18 cellular contexts compared by ENCODE assay signal in the genomic region with DNA sequence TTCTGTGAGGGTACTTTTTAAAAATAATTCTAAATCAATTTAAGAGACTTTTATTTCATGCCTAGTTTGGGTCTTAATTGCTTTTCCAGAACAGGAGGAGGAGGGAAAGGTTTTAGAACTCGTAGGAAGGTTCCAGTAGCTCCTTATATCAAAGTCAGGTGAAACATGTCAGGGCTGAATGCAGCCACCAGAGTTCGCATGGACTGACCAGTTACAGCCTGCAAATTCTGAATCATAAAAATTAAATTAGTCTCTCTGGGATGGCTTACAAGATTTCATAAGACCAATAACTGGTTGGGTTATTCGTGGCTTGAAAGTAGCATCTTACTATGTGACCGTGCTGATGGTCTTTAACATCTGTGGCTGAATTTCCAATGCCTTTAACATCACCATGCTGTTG. TPM values are rescaled to one million over a fixed set of nuclear protein-coding genes. Genes with fewer than 3 reads are reported as not detected.
A peak's percentile ranks its signal among the peaks of the same experiment; 100 is the strongest.
DNase-seq lines count a peak whose midpoint lies in the region; ATAC-seq, FAIRE-seq and TF ChIP-seq lines count a peak whose summit lies in the region.
"Had no signal": no experiment of that assay in that cellular context is flagged by ENCODE, and none has a peak within 500 bp of the region (broad histone marks: within the 10 kb centered on the region; RNA-seq: fewer than 3 reads in every experiment).

No MANE protein-coding gene starts in this region.

- H3K27me3 ChIP-seq in keratinocyte (ENCODE audit: control insufficient read depth, extremely low read depth, insufficient read depth, low read length), result no peaks in the 10 kb centered on the region
- H3K27me3 ChIP-seq in transverse colon, result no peaks in the 10 kb centered on the region
- H3K27me3 ChIP-seq: Peyer's patch had no signal

- H3K4me3 ChIP-seq in keratinocyte (ENCODE audit: control insufficient read depth in 2 of 3, extremely low read depth in 1 of 3, insufficient read depth in 2 of 3, low read depth in 1 of 3, low read length in 3 of 3), result peak overlapping the region in 1 of 3 experiments; percentile 3
- no peak overlapping the region for H3K4me3 ChIP-seq in transverse colon
- H3K4me3 ChIP-seq: Peyer's patch had no signal

- H3K4me1 ChIP-seq in keratinocyte (ENCODE audit: control insufficient read depth, extremely low read depth, insufficient read depth, low read length) (peaks cover 34% of the 10 kb centered on the region), transverse colon (peaks cover 3 to 26% (median 9%) of the 10 kb centered on the region in 4 donors)

- dilution Hi-C loops in keratinocyte (cut with MboI; ENCODE audit: extremely low pct_ligation_motif_present, low sequenced_read_pairs), result no loop called here

- H3K4me2 ChIP-seq in keratinocyte (ENCODE audit: control insufficient read depth, extremely low read depth, insufficient read depth, low read depth, low read length), result peak overlapping the region; percentile 59
- H3K4me2 ChIP-seq: KMS-11 had no signal

- DNase-seq in HFFc6 (peak; percentile 72), dedifferentiated amniotic fluid mesenchymal stem cell (ENCODE audit: extremely low spot score) (peak; percentile 65), keratinocyte (ENCODE audit: low read depth, low spot score) (no peak), transverse colon (no peak), GOT3 (lab: John Stamatoyannopoulos, UW) (no peak), C1 segment of cervical spinal cord (lab: John Stamatoyannopoulos, UW) (no peak)
- no peak for DNase-seq in activated CD8-positive, alpha-beta memory T cell treated with anti-CD3 and anti-CD28 coated beads, Interleukin-2, amount 10 ng/mL, durations not matched to agents 7 days and 5 days
- DNase-seq: activated CD4-positive, CD25-positive, alpha-beta regulatory T cell treated with anti-CD3 and anti-CD28 coated beads, Interleukin-2, amount 50 U/mL, for 72 hours; cortex of kidney; kidney; naive B cell; NCI-H187 treated with DMSO at 0.1 percent for 48 hours; NCI-H524; stimulated activated naive B cell treated with anti-CD40 and anti-IgM and Interleukin-4, amounts not matched to agents 10 μg/mL and 1 μg/mL and 100 μg/mL, for 72 hours; T-helper 1 cell had no signal

- peaks cover 4% of the 10 kb centered on the region; the same call in 1 of the 2 replicates for H3K9me3 Mint-ChIP-seq in HFFc6
- no peaks in the 10 kb centered on the region for H3K9me3 Mint-ChIP-seq in activated CD8-positive, alpha-beta memory T cell treated with anti-CD3 and anti-CD28 coated beads, Interleukin-2, amount 10 ng/mL, durations not matched to agents 7 days and 5 days (ENCODE audit: low read depth)
- H3K9me3 Mint-ChIP-seq: stimulated activated naive B cell treated with anti-CD40 and anti-IgM and Interleukin-4, amounts not matched to agents 10 μg/mL and 1 μg/mL and 100 μg/mL, for 72 hours had no signal

- peaks cover 94% of the 10 kb centered on the region for H3K4me1 Mint-ChIP-seq in HFFc6 (ENCODE audit: low read depth)
- no peaks in the 10 kb centered on the region for H3K4me1 Mint-ChIP-seq in activated CD8-positive, alpha-beta memory T cell treated with anti-CD3 and anti-CD28 coated beads, Interleukin-2, amount 10 ng/mL, durations not matched to agents 7 days and 5 days
- H3K4me1 Mint-ChIP-seq: naive B cell; stimulated activated naive B cell treated with anti-CD40 and anti-IgM and Interleukin-4, amounts not matched to agents 10 μg/mL and 1 μg/mL and 100 μg/mL, for 72 hours had no signal

- H2AFZ ChIP-seq in keratinocyte (ENCODE audit: control insufficient read depth, low read length), result no peak overlapping the region

- no peak for TF ChIP-seq POLR2A in transverse colon (IDR thresholded peaks at IDR 0.05)

- peak overlapping the region; percentile 5 for H3K9ac ChIP-seq in keratinocyte (ENCODE audit: control insufficient read depth, extremely low read depth, insufficient read depth, low read length)
- H3K9ac ChIP-seq: KMS-11 had no signal

- no peak for ATAC-seq in activated CD8-positive, alpha-beta memory T cell treated with anti-CD3 and anti-CD28 coated beads, Interleukin-2, amount 10 ng/mL, durations not matched to agents 7 days and 5 days
- ATAC-seq: stimulated activated naive B cell treated with anti-CD40 and anti-IgM and Interleukin-4, amounts not matched to agents 10 μg/mL and 1 μg/mL and 100 μg/mL, for 72 hours had no signal

- H3K36me3 Mint-ChIP-seq in HFFc6 (ENCODE audit: low read depth), result peaks cover 55% of the 10 kb centered on the region
- H3K36me3 Mint-ChIP-seq in activated CD8-positive, alpha-beta memory T cell treated with anti-CD3 and anti-CD28 coated beads, Interleukin-2, amount 10 ng/mL, durations not matched to agents 7 days and 5 days, result no peaks in the 10 kb centered on the region
- H3K36me3 Mint-ChIP-seq: naive B cell; stimulated activated naive B cell treated with anti-CD40 and anti-IgM and Interleukin-4, amounts not matched to agents 10 μg/mL and 1 μg/mL and 100 μg/mL, for 72 hours had no signal

- H3K9me1 ChIP-seq in keratinocyte (ENCODE audit: control insufficient read depth, extremely low read depth, insufficient read depth, low read length), result no peaks in the 10 kb centered on the region

- H3K36me3 ChIP-seq in keratinocyte (ENCODE audit: control insufficient read depth in 2 of 2, extremely low read depth in 1 of 2, insufficient read depth in 2 of 2, low read length in 2 of 2), result no peaks in the 10 kb centered on the region
- H3K36me3 ChIP-seq in transverse colon, result no peaks in the 10 kb centered on the region
- H3K36me3 ChIP-seq: Peyer's patch had no signal

- 28 to 53% methylated on average over 4 of the region's 4 CpGs for WGBS in transverse colon (ENCODE audit: low coverage in 1 of 2), 2 donors

- peak; percentile 69 for TF ChIP-seq CTCF in HFFc6 (IDR thresholded peaks at IDR 0.05)
- peak; percentile 28 to 46 (median 43) for TF ChIP-seq CTCF in keratinocyte (optimal IDR thresholded peaks at IDR 0.05 in 1 of 3, IDR thresholded peaks at IDR 0.05 in 1 of 3, conservative IDR thresholded peaks at IDR 0.05 in 1 of 3; ENCODE audit: extremely low read depth in 1 of 3, insufficient read depth in 2 of 3, low read length in 3 of 3)
- TF ChIP-seq CTCF in transverse colon (IDR thresholded peaks at IDR 0.05), result peak in 1 of 5 experiments; percentile 18

- H3K27ac Mint-ChIP-seq in HFFc6, result peak overlapping the region; percentile 98
- no peak overlapping the region for H3K27ac Mint-ChIP-seq in activated CD8-positive, alpha-beta memory T cell treated with anti-CD3 and anti-CD28 coated beads, Interleukin-2, amount 10 ng/mL, durations not matched to agents 7 days and 5 days
- H3K27ac Mint-ChIP-seq: stimulated activated naive B cell treated with anti-CD40 and anti-IgM and Interleukin-4, amounts not matched to agents 10 μg/mL and 1 μg/mL and 100 μg/mL, for 72 hours had no signal

- peak; percentile 66 for FAIRE-seq in keratinocyte (lab: Jason Lieb, UNC)
- FAIRE-seq: H1, kidney had no signal

- intact Hi-C loops in transverse colon (cut with DNase I; ENCODE audit: low total_unique reads), result no loop called here

- peak overlapping the region; percentile 54 for H3K27ac ChIP-seq in keratinocyte (ENCODE audit: control insufficient read depth, insufficient read depth, low read length)
- H3K27ac ChIP-seq in transverse colon, result peak overlapping the region; percentile 69 to 82 (median 77)
- H3K27ac ChIP-seq: KMS-11 had no signal

- H3K79me2 ChIP-seq in keratinocyte (ENCODE audit: control insufficient read depth, insufficient read depth, low read length), result no peaks in the 10 kb centered on the region

- no peaks in the 10 kb centered on the region for H3K9me3 ChIP-seq in keratinocyte (ENCODE audit: control insufficient read depth, low read depth, low read length)
- H3K9me3 ChIP-seq in transverse colon, result no peaks in the 10 kb centered on the region
- H3K9me3 ChIP-seq: Peyer's patch had no signal

- peak overlapping the region; percentile 92 for H3K4me3 Mint-ChIP-seq in HFFc6
- no peak overlapping the region for H3K4me3 Mint-ChIP-seq in activated CD8-positive, alpha-beta memory T cell treated with anti-CD3 and anti-CD28 coated beads, Interleukin-2, amount 10 ng/mL, durations not matched to agents 7 days and 5 days
- H3K4me3 Mint-ChIP-seq: naive B cell; stimulated activated naive B cell treated with anti-CD40 and anti-IgM and Interleukin-4, amounts not matched to agents 10 μg/mL and 1 μg/mL and 100 μg/mL, for 72 hours had no signal

- CTCF ChIA-PET in activated CD8-positive, alpha-beta memory T cell treated with anti-CD3 and anti-CD28 coated beads, Interleukin-2, amount 10 ng/mL, durations not matched to agents 7 days and 5 days (lab: Charles Lee), result no interaction called here

- no peaks in the 10 kb centered on the region for H4K20me1 ChIP-seq in keratinocyte (ENCODE audit: control insufficient read depth, extremely low read depth, insufficient read depth, low read length)

- in situ Hi-C loops in transverse colon (cut with MboI; ENCODE audit: low pct_ligation_motif_present in 1 of 4, low pct_unique_long_range_greater_than_20kb in 1 of 4, low sequenced_read_pairs in 3 of 4), result no loop called here

- no peak for TF ChIP-seq EP300 in transverse colon (IDR thresholded peaks at IDR 0.05; ENCODE audit: low read depth)

- peaks cover 1% of the 10 kb centered on the region; the same call in 1 of the 2 replicates for H3K27me3 Mint-ChIP-seq in HFFc6 (ENCODE audit: insufficient read depth)
- peaks cover 52% of the 10 kb centered on the region for H3K27me3 Mint-ChIP-seq in activated CD8-positive, alpha-beta memory T cell treated with anti-CD3 and anti-CD28 coated beads, Interleukin-2, amount 10 ng/mL, durations not matched to agents 7 days and 5 days

RNA-seq across cellular contexts. Expression of a gene that starts 0.4 kb away (rescaled TPM):
- 10 to 100 TPM; 41.5 to 67.8 (median 59.2) TPM for total RNA-seq in HFFc6 (2021; fragmentation: NEBNext Ultra II Directional; extraction: Animal tissue kit (Norgen Biotek cat#: 25700))
- polyA plus RNA-seq in keratinocyte, result 2.8 to 3.5 TPM (median 3.4 TPM) in 3 replicates
- polyA plus RNA-seq in keratinocyte (2011; ENCODE audit: low read depth), result 0.46 TPM
- polyA plus RNA-seq in keratinocyte (2011; cell fraction: cytosol; rRNA removed), result 2.1 and 2.5 TPM in 2 replicates
- 4.0 and 6.3 TPM in 2 replicates for polyA plus RNA-seq in keratinocyte (2011; cell fraction: nucleus; rRNA removed)
- polyA plus RNA-seq in keratinocyte (2012; ENCODE audit: low replicate concordance), result 1.9 and 4.3 TPM in 2 replicates
- 2.0 to 4.5 TPM (median 3.4 TPM) in 3 replicates for polyA minus RNA-seq in keratinocyte
- 1.2 TPM for polyA minus RNA-seq in keratinocyte (2011; cell fraction: cytosol; rRNA and poly(A)+ RNA removed)
- polyA minus RNA-seq in keratinocyte (2011; cell fraction: nucleus; rRNA and poly(A)+ RNA removed), result 2.3 and 3.4 TPM in 2 replicates
- 1 to 10 TPM; 1.1 to 4.4 (median 2.3) TPM for total RNA-seq in transverse colon
- total RNA-seq in activated CD8-positive, alpha-beta memory T cell treated with anti-CD3 and anti-CD28 coated beads, Interleukin-2, amount 10 ng/mL, durations not matched to agents 7 days and 5 days, result not detected
- total RNA-seq: H1 had no signal

RNA-seq across cellular contexts. Expression of a gene that starts 51.8 kb away (rescaled TPM):
- total RNA-seq in HFFc6 (2021; fragmentation: NEBNext Ultra II Directional; extraction: Animal tissue kit (Norgen Biotek cat#: 25700)), result 10 to 100 TPM in 1 of 6 experiments, 1 to 10 TPM in 5; 5.8 to 11.2 (median 9.1) TPM
- polyA plus RNA-seq in keratinocyte, result 10.9 to 13.2 TPM (median 11.2 TPM) in 3 replicates
- polyA plus RNA-seq in keratinocyte (2011; ENCODE audit: low read depth), result 8.0 TPM
- polyA plus RNA-seq in keratinocyte (2011; cell fraction: cytosol; rRNA removed), result 6.5 and 6.6 TPM in 2 replicates
- polyA plus RNA-seq in keratinocyte (2011; cell fraction: nucleus; rRNA removed), result 22.4 and 24.9 TPM in 2 replicates
- polyA plus RNA-seq in keratinocyte (2012; ENCODE audit: low replicate concordance), result 5.8 and 9.9 TPM in 2 replicates
- 30.9 to 46.4 TPM (median 37.9 TPM) in 3 replicates for polyA minus RNA-seq in keratinocyte
- polyA minus RNA-seq in keratinocyte (2011; cell fraction: cytosol; rRNA and poly(A)+ RNA removed), result 12.5 TPM
- polyA minus RNA-seq in keratinocyte (2011; cell fraction: nucleus; rRNA and poly(A)+ RNA removed), result 21.6 and 29.9 TPM in 2 replicates
- 10 to 100 TPM in 3 of 4 donors, 1 to 10 TPM in 1; 2.6 to 19.8 (median 17.4) TPM for total RNA-seq in transverse colon
- total RNA-seq in activated CD8-positive, alpha-beta memory T cell treated with anti-CD3 and anti-CD28 coated beads, Interleukin-2, amount 10 ng/mL, durations not matched to agents 7 days and 5 days, result not detected

Comparison
In these comparisons a context has a peak if more than half of its experiments do, and no peak if none do; other contexts are left out.
1. DNase-seq: peak in HFFc6 (single experiment) and dedifferentiated amniotic fluid mesenchymal stem cell (single experiment); none in keratinocyte (single experiment), transverse colon (single experiment), activated CD8-positive, alpha-beta memory T cell treated with anti-CD3 and anti-CD28 coated beads, Interleukin-2, amount 10 ng/mL, durations not matched to agents 7 days and 5 days (single experiment), GOT3 (single experiment) and C1 segment of cervical spinal cord (0 of 14).
2. RNA of a gene that starts 0.4 kb away (total RNA-seq): 41.5 to 67.8 TPM in HFFc6; 1.1 to 4.4 TPM in transverse colon and not detected in activated CD8-positive, alpha-beta memory T cell treated with anti-CD3 and anti-CD28 coated beads, Interleukin-2, amount 10 ng/mL, durations not matched to agents 7 days and 5 days; every median in the first group is over 4 times any median in the second.